Comparison of ENCODE assay signal across 24 cellular contexts in genomic region chr7:106382129-106382528, GRCh38.
"Had no signal": no experiment of that assay in that cellular context is flagged by ENCODE, and none has a peak within 500 bp of the region (broad histone marks: within the 10 kb centered on the region; RNA-seq: fewer than 3 reads in every experiment).

No MANE protein-coding gene starts in this region.

- H3K4me3 ChIP-seq: ovary, psoas muscle, right lobe of liver, sigmoid colon, stomach, thoracic aorta, thyroid gland, tibial nerve, upper lobe of left lung, vagina had no signal

- H3K36me3 ChIP-seq: ovary, right lobe of liver, sigmoid colon, stomach, thoracic aorta, thyroid gland, tibial nerve, upper lobe of left lung, vagina had no signal

- H3K4me1 ChIP-seq: parathyroid adenoma, psoas muscle, right lobe of liver, sigmoid colon, stomach, thyroid gland, tibial nerve, upper lobe of left lung, vagina had no signal

- H3K27me3 ChIP-seq: ovary, right lobe of liver, sigmoid colon, stomach, thyroid gland, tibial nerve, upper lobe of left lung, vagina had no signal

- H3K9ac ChIP-seq: parathyroid adenoma had no signal

- H3K27ac ChIP-seq: ovary, parathyroid adenoma, psoas muscle, right lobe of liver, sigmoid colon, stomach, thoracic aorta, thyroid gland, tibial nerve, upper lobe of left lung, vagina had no signal

- DNase-seq: naive thymus-derived CD8-positive, alpha-beta T cell; nephron progenitor cell; occipital lobe; ovary; posterior cingulate gyrus; psoas muscle; right cardiac atrium; sigmoid colon; small intestine; stimulated activated CD4-positive, alpha-beta T cell treated with anti-CD3 and anti-CD28 coated beads, Interleukin-15, amount 100 ng/mL, for 24 hours; stimulated activated CD4-positive, alpha-beta T cell treated with anti-CD3 and anti-CD28 coated beads, Interleukin-2, amount 100 ng/mL, for 24 hours; stimulated activated CD4-positive, alpha-beta T cell treated with anti-CD3 and anti-CD28 coated beads, Interleukin-2, amount 100 ng/mL, for 48 hours; stimulated activated CD4-positive, alpha-beta T cell treated with anti-CD3 and anti-CD28 coated beads, Interleukin-4, amount 100 ng/mL, for 24 hours; stimulated activated naive B cell treated with anti-CD40 and anti-IgM and Interleukin-4, amounts not matched to agents 10 μg/mL and 1 μg/mL and 100 μg/mL, for 72 hours; stimulated activated naive CD4-positive, alpha-beta T cell treated with Interleukin-2 at 50 U/mL for 16 hours; stomach; thyroid gland; trophoblast cell; upper lobe of left lung had no signal

- H3K9me3 ChIP-seq: ovary, psoas muscle, right lobe of liver, sigmoid colon, stomach, thoracic aorta, thyroid gland, tibial nerve, upper lobe of left lung, vagina had no signal
